Comparison of ENCODE assay signal across 8 cellular contexts in genomic region chr5:40437452-40437861, GRCh38.
DNase-seq lines count a peak whose midpoint lies in the region; ATAC-seq and TF ChIP-seq lines count a peak whose summit lies in the region.

No MANE protein-coding gene starts in this region.

- ATAC-seq in GM21515 (IDR thresholded peaks at IDR 0.05; ENCODE audit: unreplicated experiment): peak; percentile 55
- ATAC-seq in HG03571 (IDR thresholded peaks at IDR 0.05; ENCODE audit: unreplicated experiment): no peak

- H3K4me3 ChIP-seq in astrocyte of the spinal cord (ENCODE audit: low read depth, low read length): no peak overlapping the region

- peak; percentile 86 for DNase-seq in EL
- DNase-seq in LHCN-M2 (ENCODE audit: low read depth): peak; percentile 94
- peak; percentile 80 for DNase-seq in astrocyte of the spinal cord (ENCODE audit: low read depth, low spot score)
- peak; percentile 28 for DNase-seq in stimulated activated CD4-positive, alpha-beta T cell treated with anti-CD3 and anti-CD28 coated beads, Interleukin-2, amount 100 ng/mL, for 4 hours (ENCODE audit: low read depth)
- DNase-seq in NCI-H1105 (lab: John Stamatoyannopoulos, UW): no peak
- DNase-seq in NCI-H1436 (lab: John Stamatoyannopoulos, UW): no peak

- TF ChIP-seq CTCF in astrocyte of the spinal cord (IDR thresholded peaks at IDR 0.05; ENCODE audit: low read depth, low read length): no peak

- in situ Hi-C loops in astrocyte of the spinal cord (cut with HindIII; ENCODE audit: low sequenced_read_pairs): no loop called here

Comparison
In these comparisons a context has a peak if more than half of its experiments do, and no peak if none do; other contexts are left out.
1. DNase-seq: peak in EL (single experiment), LHCN-M2 (single experiment), astrocyte of the spinal cord (single experiment) and stimulated activated CD4-positive, alpha-beta T cell treated with anti-CD3 and anti-CD28 coated beads, Interleukin-2, amount 100 ng/mL, for 4 hours (single experiment); none in NCI-H1105 (single experiment) and NCI-H1436 (single experiment).